Comparison of ENCODE assay signal across 18 cellular contexts in genomic region chr11:11782532-11783110, GRCh38. TPM values are rescaled to one million over a fixed set of nuclear protein-coding genes. Genes with fewer than 3 reads are reported as not detected.
DNase-seq lines count a peak whose midpoint lies in the region; ATAC-seq, FAIRE-seq and TF ChIP-seq lines count a peak whose summit lies in the region.
"Had no signal": no experiment of that assay in that cellular context is flagged by ENCODE, and none has a peak within 500 bp of the region (broad histone marks: within the 10 kb centered on the region; RNA-seq: fewer than 3 reads in every experiment).

No MANE protein-coding gene starts in this region.

- CTCF ChIA-PET in HepG2 (lab: Yijun Ruan, JAX; ENCODE audit: low intra/inter-chr PET ratio, low total read pairs) (no interaction called here), Calu3 (lab: Charles Lee) (interaction anchor here (0.6 to 0.9 kb wide), 3 partner anchors 24 to 755 kb away, joined by 3 to 5 read pairs (median 4); no protein-coding TSS in a partner anchor)

- TF ChIP-seq EP300 in HepG2 (IDR thresholded peaks at IDR 0.05; ENCODE audit: low read depth in 2 of 2, low read length in 2 of 2) (no peak), HepG2 (CRISPR knock-in tag; IDR thresholded peaks at IDR 0.05; ENCODE audit: borderline replicate concordance) (no peak)

- DNase-seq in HepG2 (ENCODE audit: low spot score) (no peak), right lobe of liver (no peak), NCI-H345 (lab: John Stamatoyannopoulos, UW) (peak; percentile 90), epithelial cell of esophagus (ENCODE audit: low read depth) (peak; percentile 60), Calu3 (no peak)
- DNase-seq: activated CD4-positive, alpha-beta T cell treated with anti-CD3 and anti-CD28 coated beads, Interleukin-2, amount 50 U/mL, for 48 hours; effector CD8-positive, alpha-beta T cell; left ventricle myocardium superior; naive B cell; NCI-H1048; posterior cingulate gyrus; spleen; stimulated activated naive CD8-positive, alpha-beta T cell treated with anti-CD3 and anti-CD28 coated beads, Interleukin-15, Interleukin-2, amounts not matched to agents 100 U/mL and 50 U/mL, for 24 hours had no signal

- H3K4me2 ChIP-seq in HepG2 (ENCODE audit: low read depth, low read length), result no peak overlapping the region

- no peak for TF ChIP-seq RAD21 in HepG2 (CRISPR knock-in tag; IDR thresholded peaks at IDR 0.05)

- H3K27me3 ChIP-seq in HepG2 (ENCODE audit: control insufficient read depth in 1 of 2, insufficient read depth in 2 of 2, low read length in 2 of 2) (peaks cover 2 to 12% of the 10 kb centered on the region in 2 experiments; a peak in 3 of 5 replicates), right lobe of liver (no peaks in the 10 kb centered on the region)

- intact Hi-C loops in HepG2 (cut with micrococcal nuclease; ENCODE audit: unreplicated experiment) (no loop called here), right lobe of liver (cut with DNase I) (loop anchor here in 1 of 2 donors (10.0 kb wide), 1 partner anchor 748 kb away; no protein-coding TSS in a partner anchor), Calu3 (cut with micrococcal nuclease; ENCODE audit: unreplicated experiment) (no loop called here)

- no peak overlapping the region for H3K9ac ChIP-seq in HepG2 (ENCODE audit: insufficient read depth, low read depth, low read length)

- ATAC-seq in HepG2, result no peak
- ATAC-seq in right lobe of liver, result no peak
- no peak for ATAC-seq in HG03159 (IDR thresholded peaks at IDR 0.05; ENCODE audit: unreplicated experiment)
- no peak for ATAC-seq in GM19467 (IDR thresholded peaks at IDR 0.05; ENCODE audit: unreplicated experiment)
- ATAC-seq in HG03520 (IDR thresholded peaks at IDR 0.05; ENCODE audit: unreplicated experiment), result no peak
- ATAC-seq: left ventricle myocardium superior; stimulated activated naive CD8-positive, alpha-beta T cell treated with anti-CD3 and anti-CD28 coated beads, Interleukin-15, Interleukin-2, amounts not matched to agents 100 U/mL and 50 U/mL, for 24 hours had no signal

- no peaks in the 10 kb centered on the region for H3K36me3 ChIP-seq in HepG2 (replicated peaks in 1 of 2; ENCODE audit: control insufficient read depth in 1 of 2, insufficient read depth in 2 of 2, low read length in 2 of 2)
- H3K36me3 ChIP-seq in right lobe of liver, result no peaks in the 10 kb centered on the region
- H3K36me3 ChIP-seq: spleen had no signal

- no peak overlapping the region for H3K27ac ChIP-seq in HepG2 (ENCODE audit: extremely low read length, insufficient read depth, low read length)
- H3K27ac ChIP-seq in right lobe of liver, result no peak overlapping the region
- H3K27ac ChIP-seq: SK-N-MC, spleen had no signal

- no peak overlapping the region for H3K4me3 Mint-ChIP-seq in Calu3 (ENCODE audit: low read depth, unreplicated experiment)
- H3K4me3 Mint-ChIP-seq: naive B cell had no signal

- H3K9me3 ChIP-seq in HepG2 (ENCODE audit: low read length), result no peaks in the 10 kb centered on the region
- no peaks in the 10 kb centered on the region for H3K9me3 ChIP-seq in right lobe of liver
- H3K9me3 ChIP-seq: spleen had no signal

- peaks cover 8% of the 10 kb centered on the region for H3K4me1 Mint-ChIP-seq in Calu3 (ENCODE audit: low read depth, unreplicated experiment)
- H3K4me1 Mint-ChIP-seq: naive B cell had no signal

- H3K27me3 Mint-ChIP-seq in Calu3 (ENCODE audit: unreplicated experiment), result peaks cover 66% of the 10 kb centered on the region

- H3K4me3 ChIP-seq in HepG2 (replicated peaks in 1 of 3; ENCODE audit: insufficient read depth in 1 of 3, low read depth in 2 of 3, low read length in 3 of 3) (no peak overlapping the region), right lobe of liver (no peak overlapping the region), epithelial cell of esophagus (ENCODE audit: low read length) (no peak overlapping the region)
- H3K4me3 ChIP-seq: SK-N-MC, spleen had no signal

- no peaks in the 10 kb centered on the region for H4K20me1 ChIP-seq in HepG2 (ENCODE audit: insufficient read depth, low read length)

- no peak overlapping the region for H3K27ac Mint-ChIP-seq in Calu3 (ENCODE audit: unreplicated experiment)
- H3K27ac Mint-ChIP-seq: naive B cell had no signal

- WGBS in HepG2 (ENCODE audit: low lambda C conversion rate), result 0% methylated on average over 2 of the region's 3 CpGs
- WGBS in right lobe of liver (ENCODE audit: insufficient coverage, low coverage, low lambda C conversion rate, missing lambda C conversion rate), result 51% methylated on average over 3 of the region's 3 CpGs

- no peaks in the 10 kb centered on the region for H3K9me3 Mint-ChIP-seq in Calu3 (ENCODE audit: low read depth, unreplicated experiment)
- H3K9me3 Mint-ChIP-seq: naive B cell had no signal

- no peaks in the 10 kb centered on the region for H3K36me3 Mint-ChIP-seq in Calu3 (ENCODE audit: insufficient read depth, unreplicated experiment)
- H3K36me3 Mint-ChIP-seq: naive B cell had no signal

- TF ChIP-seq CTCF in HepG2 (CRISPR knock-in tag; IDR thresholded peaks at IDR 0.05), result no peak
- no peak for TF ChIP-seq CTCF in right lobe of liver (IDR thresholded peaks at IDR 0.05)
- TF ChIP-seq CTCF in epithelial cell of esophagus (IDR thresholded peaks at IDR 0.05; ENCODE audit: insufficient read depth, low read depth, low read length, missing control alignments), result no peak
- TF ChIP-seq CTCF in Calu3 (IDR thresholded peaks at IDR 0.05; ENCODE audit: unreplicated experiment), result no peak

- no TSS peak for BruUV-seq in HepG2 (replicated peaks; lab: Mats Ljungman, UMichigan)
- no TSS peak for BruUV-seq in Calu3 (replicated peaks; lab: Mats Ljungman, UMichigan)

- POLR2A ChIA-PET in HepG2 (lab: Yijun Ruan, JAX), result no interaction called here

- no peak for FAIRE-seq in HepG2 (lab: Jason Lieb, UNC)
- FAIRE-seq: TTC549 had no signal

- in situ Hi-C loops in HepG2 (cut with HindIII; ENCODE audit: extremely low pct_ligation_motif_present, low pct_unique_long_range_greater_than_20kb), result loop anchor here (25.0 kb wide), 1 partner anchor 845 kb away; no protein-coding TSS in a partner anchor

- H3K4me1 ChIP-seq in HepG2 (ENCODE audit: insufficient read depth, low read length) (no peaks in the 10 kb centered on the region), right lobe of liver (no peaks in the 10 kb centered on the region)

- no peak overlapping the region for H2AFZ ChIP-seq in HepG2 (ENCODE audit: low read length)

- TF ChIP-seq POLR2A in HepG2 (IDR thresholded peaks at IDR 0.05; ENCODE audit: insufficient read depth in 1 of 2, low read depth in 2 of 2, low read length in 2 of 2) (no peak), right lobe of liver (IDR thresholded peaks at IDR 0.05) (no peak)

- no peaks in the 10 kb centered on the region for H3K79me2 ChIP-seq in HepG2 (ENCODE audit: insufficient read depth, low read length)

TF ChIP-seq in HepG2, 621 proteins besides CTCF, POLR2A, EP300 and RAD21:
- TF ChIP-seq, protein P1, sequence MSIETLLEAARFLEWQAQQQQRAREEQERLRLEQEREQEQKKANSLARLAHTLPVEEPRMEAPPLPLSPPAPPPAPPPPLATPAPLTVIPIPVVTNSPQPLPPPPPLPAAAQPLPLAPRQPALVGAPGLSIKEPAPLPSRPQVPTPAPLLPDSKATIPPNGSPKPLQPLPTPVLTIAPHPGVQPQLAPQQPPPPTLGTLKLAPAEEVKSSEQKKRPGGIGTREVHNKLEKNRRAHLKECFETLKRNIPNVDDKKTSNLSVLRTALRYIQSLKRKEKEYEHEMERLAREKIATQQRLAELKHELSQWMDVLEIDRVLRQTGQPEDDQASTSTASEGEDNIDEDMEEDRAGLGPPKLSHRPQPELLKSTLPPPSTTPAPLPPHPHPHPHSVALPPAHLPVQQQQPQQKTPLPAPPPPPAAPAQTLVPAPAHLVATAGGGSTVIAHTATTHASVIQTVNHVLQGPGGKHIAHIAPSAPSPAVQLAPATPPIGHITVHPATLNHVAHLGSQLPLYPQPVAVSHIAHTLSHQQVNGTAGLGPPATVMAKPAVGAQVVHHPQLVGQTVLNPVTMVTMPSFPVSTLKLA (IDR thresholded peaks at IDR 0.05), result peak; percentile 92
- no peak for TF ChIP-seq MYPOP (CRISPR knock-in tag; IDR thresholded peaks at IDR 0.05)

RNA-seq across cellular contexts. Expression of gene USP47, which starts 59.2 kb away (rescaled TPM):
- total RNA-seq in HepG2 (2016; rRNA removed; fragmentation: Illumina TruSeq; extraction: Trizol) (52.7 and 64.6 TPM in 2 replicates), right lobe of liver (10 to 100 TPM; 25.2 to 38.1 (median 29.6) TPM), Calu3 (2022) (37.5 and 40.8 TPM in 2 replicates)
- total RNA-seq in HepG2 (2016; cell fraction: cytosol; rRNA removed; fragmentation: Illumina TruSeq; extraction: Trizol; ENCODE audit: low read depth), result 3.7 and 4.9 TPM in 2 replicates
- total RNA-seq in HepG2 (2016; cell fraction: insoluble cytoplasmic fraction; rRNA removed; fragmentation: Illumina TruSeq; extraction: Trizol), result 49.1 and 64.0 TPM in 2 replicates
- 8.6 and 8.7 TPM in 2 replicates for total RNA-seq in HepG2 (2016; cell fraction: membrane; rRNA removed; fragmentation: Illumina TruSeq; extraction: Trizol)
- 72.1 and 75.8 TPM in 2 replicates for total RNA-seq in HepG2 (2016; cell fraction: nucleus; rRNA removed; fragmentation: Illumina TruSeq; extraction: Trizol)
- polyA plus RNA-seq in HepG2 (2011; rRNA removed), result 10.6 and 12.2 TPM in 2 replicates
- 5.1 and 8.8 TPM in 2 replicates for polyA plus RNA-seq in HepG2 (2011; cell fraction: cytosol; rRNA removed)
- polyA plus RNA-seq in HepG2 (2011; cell fraction: nucleus; rRNA removed), result 12.3 and 15.3 TPM in 2 replicates
- 22.9 and 24.4 TPM in 2 replicates for polyA plus RNA-seq in HepG2 (2012)
- 0.53 and 0.69 TPM in 2 replicates for polyA plus RNA-seq in HepG2 (2016; cell fraction: cytosol; fragmentation: Illumina TruSeq; extraction: Trizol; ENCODE audit: low read depth)
- 30.8 and 33.7 TPM in 2 replicates for polyA plus RNA-seq in HepG2 (2016; cell fraction: insoluble cytoplasmic fraction; fragmentation: Illumina TruSeq; extraction: Trizol; ENCODE audit: low read depth)
- polyA plus RNA-seq in HepG2 (2016; cell fraction: membrane; fragmentation: Illumina TruSeq; extraction: Trizol; ENCODE audit: low read depth), result 1.9 and 2.6 TPM in 2 replicates
- polyA plus RNA-seq in HepG2 (2016; cell fraction: nucleus; fragmentation: Illumina TruSeq; extraction: Trizol; ENCODE audit: insufficient read depth, low read depth), result 44.4 and 45.2 TPM in 2 replicates
- polyA minus RNA-seq in HepG2 (2011; rRNA and poly(A)+ RNA removed; ENCODE audit: low replicate concordance), result 23.4 and 26.6 TPM in 2 replicates
- 12.4 and 17.0 TPM in 2 replicates for polyA minus RNA-seq in HepG2 (2011; cell fraction: cytosol; rRNA and poly(A)+ RNA removed)
- 100 and 119 TPM in 2 replicates for polyA minus RNA-seq in HepG2 (2011; cell fraction: nucleus; rRNA and poly(A)+ RNA removed)

Comparison
In these comparisons a context has a peak if more than half of its experiments do, and no peak if none do; other contexts are left out.
1. DNase-seq: peak in NCI-H345 (single experiment) and epithelial cell of esophagus (single experiment); none in HepG2 (single experiment), right lobe of liver (0 of 3) and Calu3 (single experiment).